ENCODE assay signal across 19 cellular contexts in the genomic region with DNA sequence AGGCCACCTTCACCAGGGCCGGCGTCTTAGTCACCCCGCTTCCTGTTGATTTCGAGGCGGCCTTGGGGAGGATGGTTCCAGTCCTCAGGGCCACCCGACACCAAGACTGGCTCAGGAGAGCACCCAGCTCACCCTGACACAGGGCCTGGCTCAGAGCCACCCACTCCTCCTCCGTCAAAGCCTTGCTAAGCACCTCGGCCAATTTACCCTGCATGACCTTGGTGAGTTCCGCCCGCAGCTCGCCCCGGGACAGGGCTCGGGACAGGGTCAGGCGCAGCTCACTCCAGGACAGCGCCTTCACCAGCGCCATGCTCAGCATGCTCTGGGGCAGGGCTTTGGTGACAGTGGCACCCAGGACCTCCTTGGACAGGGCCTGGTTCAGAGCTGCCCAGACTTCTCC. TPM values are rescaled to one million over a fixed set of nuclear protein-coding genes. Genes with fewer than 3 reads are reported as not detected.
DNase-seq lines count a peak whose midpoint lies in the region; ATAC-seq, FAIRE-seq and TF ChIP-seq lines count a peak whose summit lies in the region.
"Had no signal": no experiment of that assay in that cellular context is flagged by ENCODE, and none has a peak within 500 bp of the region (broad histone marks: within the 10 kb centered on the region; RNA-seq: fewer than 3 reads in every experiment).

No MANE protein-coding gene starts in this region.

- no peaks in the 10 kb centered on the region for H3K79me2 ChIP-seq in HepG2 (ENCODE audit: insufficient read depth, low read length)

- H3K4me1 ChIP-seq in HepG2 (ENCODE audit: insufficient read depth, low read length) (peaks cover 21% of the 10 kb centered on the region), right lobe of liver (no peaks in the 10 kb centered on the region), psoas muscle (no peaks in the 10 kb centered on the region)
- H3K4me1 ChIP-seq: SJCRH30 had no signal

- ATAC-seq in HepG2 (peak; percentile 66), right lobe of liver (no peak), left ventricle myocardium superior (peak; percentile 10), psoas muscle (peak; percentile 38 to 80 (median 60))

- H3K9ac ChIP-seq in HepG2 (ENCODE audit: insufficient read depth, low read depth, low read length), result no peak overlapping the region
- H3K9ac ChIP-seq: GM23248, KMS-11 had no signal

- peak; percentile 15; the same call in 1 of the 2 replicates for TF ChIP-seq CTCF in HepG2 (CRISPR knock-in tag; IDR thresholded peaks at IDR 0.05)
- TF ChIP-seq CTCF in right lobe of liver (IDR thresholded peaks at IDR 0.05), result no peak
- TF ChIP-seq CTCF in psoas muscle (IDR thresholded peaks at IDR 0.05), result no peak

- BruUV-seq in HepG2 (replicated peaks; lab: Mats Ljungman, UMichigan), result no TSS peak

- H3K27ac ChIP-seq in HepG2 (ENCODE audit: extremely low read length, insufficient read depth, low read length) (no peak overlapping the region), right lobe of liver (no peak overlapping the region), psoas muscle (no peak overlapping the region)
- H3K27ac ChIP-seq: GM23248, KMS-11, SJCRH30 had no signal

- POLR2A ChIA-PET in HepG2 (lab: Yijun Ruan, JAX), result no interaction called here

- no peak overlapping the region for H2AFZ ChIP-seq in HepG2 (ENCODE audit: low read length)
- H2AFZ ChIP-seq: GM23248 had no signal

- intact Hi-C loops in HepG2 (cut with micrococcal nuclease; ENCODE audit: unreplicated experiment), result no loop called here
- intact Hi-C loops in right lobe of liver (cut with DNase I), result no loop called here
- intact Hi-C loops in left ventricle myocardium superior (cut with micrococcal nuclease), result loop anchor here (10.0 kb wide), 1 partner anchor 50 kb away; no protein-coding TSS in a partner anchor
- intact Hi-C loops in psoas muscle (cut with DNase I), result no loop called here

- no peaks in the 10 kb centered on the region for H3K9me3 ChIP-seq in HepG2 (ENCODE audit: low read length)
- H3K9me3 ChIP-seq in right lobe of liver, result no peaks in the 10 kb centered on the region
- no peaks in the 10 kb centered on the region for H3K9me3 ChIP-seq in psoas muscle
- H3K9me3 ChIP-seq: SJCRH30 had no signal

- DNase-seq in HepG2 (ENCODE audit: low spot score), result peak; percentile 13
- no peak for DNase-seq in right lobe of liver
- no peak for DNase-seq in left ventricle myocardium superior
- DNase-seq in psoas muscle, result peak; percentile 43 to 80
- DNase-seq in NCI-H446 (lab: John Stamatoyannopoulos, UW), result no peak
- DNase-seq in activated effector memory CD4-positive, alpha-beta T cell treated with Interleukin-2 at 50 U/mL for 16 hours, result no peak
- DNase-seq: DMS 273 treated with DMSO at 0.1 percent for 48 hours; GM23248; HCEC 1CT; NCI-H1436; NCI-H2029; NCI-H2171; NCI-H446 treated with DMSO at 0.1 percent for 48 hours; NK-92 treated with Interleukin-12 subunit alpha and Interleukin-12 subunit beta, amount 100 ng/mL, for 24 hours; SJCRH30 had no signal

- FAIRE-seq in HepG2 (lab: Jason Lieb, UNC), result no peak
- FAIRE-seq: GM12892 had no signal

- no CpG with 5 or more reads among the region's 16 CpGs for WGBS in HepG2 (ENCODE audit: low lambda C conversion rate)
- WGBS in right lobe of liver (ENCODE audit: insufficient coverage, low coverage, low lambda C conversion rate, missing lambda C conversion rate), result no CpG with 5 or more reads among the region's 16 CpGs
- WGBS in psoas muscle, 3 donors, result 44 to 78% (median 54%) methylated on average over 16 of the region's 16 CpGs

- no peak for TF ChIP-seq RAD21 in HepG2 (CRISPR knock-in tag; IDR thresholded peaks at IDR 0.05)

- peak overlapping the region in 1 of 3 experiments; percentile 15; a peak in 1 of 6 replicates for H3K4me3 ChIP-seq in HepG2 (replicated peaks in 1 of 3; ENCODE audit: insufficient read depth in 1 of 3, low read depth in 2 of 3, low read length in 3 of 3)
- no peak overlapping the region for H3K4me3 ChIP-seq in right lobe of liver
- H3K4me3 ChIP-seq in psoas muscle, result no peak overlapping the region
- H3K4me3 ChIP-seq: GM23248, SJCRH30 had no signal

- no peak for TF ChIP-seq EP300 in HepG2 (IDR thresholded peaks at IDR 0.05; ENCODE audit: low read depth in 2 of 2, low read length in 2 of 2)
- TF ChIP-seq EP300 in HepG2 (CRISPR knock-in tag; IDR thresholded peaks at IDR 0.05; ENCODE audit: borderline replicate concordance), result no peak

- CTCF ChIA-PET in HepG2 (lab: Yijun Ruan, JAX; ENCODE audit: low intra/inter-chr PET ratio, low total read pairs), result no interaction called here

- H3K4me2 ChIP-seq in HepG2 (ENCODE audit: low read depth, low read length), result peak overlapping the region; percentile 34
- H3K4me2 ChIP-seq: KMS-11 had no signal

- H3K27me3 ChIP-seq in HepG2 (ENCODE audit: control insufficient read depth in 1 of 2, insufficient read depth in 2 of 2, low read length in 2 of 2) (peaks cover 8% of the 10 kb centered on the region in 2 experiments; a peak in 3 of 5 replicates), right lobe of liver (no peaks in the 10 kb centered on the region), psoas muscle (ENCODE audit: insufficient read depth in 3 of 3, low read length in 2 of 3) (no peaks in the 10 kb centered on the region)

- TF ChIP-seq POLR2A in HepG2 (IDR thresholded peaks at IDR 0.05; ENCODE audit: insufficient read depth in 1 of 2, low read depth in 2 of 2, low read length in 2 of 2) (no peak), right lobe of liver (IDR thresholded peaks at IDR 0.05) (no peak)

- H3K36me3 ChIP-seq in HepG2 (replicated peaks in 1 of 2; ENCODE audit: control insufficient read depth in 1 of 2, insufficient read depth in 2 of 2, low read length in 2 of 2) (no peaks in the 10 kb centered on the region), right lobe of liver (peaks cover 0 to 12% (median 0%) of the 10 kb centered on the region in 4 donors), psoas muscle (ENCODE audit: insufficient read depth in 1 of 2, low read depth in 1 of 2) (peaks cover 0 to 13% of the 10 kb centered on the region in 2 donors)
- H3K36me3 ChIP-seq: SJCRH30 had no signal

- in situ Hi-C loops in HepG2 (cut with HindIII; ENCODE audit: extremely low pct_ligation_motif_present, low pct_unique_long_range_greater_than_20kb), result no loop called here

- no peaks in the 10 kb centered on the region for H4K20me1 ChIP-seq in HepG2 (ENCODE audit: insufficient read depth, low read length)

RNA-seq across cellular contexts. Expression of gene IQCN, which starts 9.8 kb away (rescaled TPM):
- 0.04 and 0.07 TPM in 2 replicates for total RNA-seq in HepG2 (2016; rRNA removed; fragmentation: Illumina TruSeq; extraction: Trizol)
- total RNA-seq in HepG2 (2016; cell fraction: cytosol; rRNA removed; fragmentation: Illumina TruSeq; extraction: Trizol; ENCODE audit: low read depth), result not detected in 2 replicates
- 0.04 TPM in 1 of 2 replicates, not detected in the other for total RNA-seq in HepG2 (2016; cell fraction: insoluble cytoplasmic fraction; rRNA removed; fragmentation: Illumina TruSeq; extraction: Trizol)
- not detected in 2 replicates for total RNA-seq in HepG2 (2016; cell fraction: membrane; rRNA removed; fragmentation: Illumina TruSeq; extraction: Trizol)
- total RNA-seq in HepG2 (2016; cell fraction: nucleus; rRNA removed; fragmentation: Illumina TruSeq; extraction: Trizol), result 0.13 TPM in 1 of 2 replicates, not detected in the other
- polyA plus RNA-seq in HepG2 (2011; rRNA removed), result 0.14 and 0.18 TPM in 2 replicates
- polyA plus RNA-seq in HepG2 (2011; cell fraction: cytosol; rRNA removed), result 0.03 and 0.04 TPM in 2 replicates
- 1.3 and 1.5 TPM in 2 replicates for polyA plus RNA-seq in HepG2 (2011; cell fraction: nucleus; rRNA removed)
- 0.13 TPM in 2 replicates for polyA plus RNA-seq in HepG2 (2012)
- not detected in 2 replicates for polyA plus RNA-seq in HepG2 (2016; cell fraction: cytosol; fragmentation: Illumina TruSeq; extraction: Trizol; ENCODE audit: low read depth)
- polyA plus RNA-seq in HepG2 (2016; cell fraction: insoluble cytoplasmic fraction; fragmentation: Illumina TruSeq; extraction: Trizol; ENCODE audit: low read depth), result not detected in 2 replicates
- not detected in 2 replicates for polyA plus RNA-seq in HepG2 (2016; cell fraction: membrane; fragmentation: Illumina TruSeq; extraction: Trizol; ENCODE audit: low read depth)
- polyA plus RNA-seq in HepG2 (2016; cell fraction: nucleus; fragmentation: Illumina TruSeq; extraction: Trizol; ENCODE audit: insufficient read depth, low read depth), result 0.25 and 0.49 TPM in 2 replicates
- 0.26 and 0.91 TPM in 2 replicates for polyA minus RNA-seq in HepG2 (2011; rRNA and poly(A)+ RNA removed; ENCODE audit: low replicate concordance)
- 0.53 TPM in 1 of 2 replicates, not detected in the other for polyA minus RNA-seq in HepG2 (2011; cell fraction: cytosol; rRNA and poly(A)+ RNA removed)
- polyA minus RNA-seq in HepG2 (2011; cell fraction: nucleus; rRNA and poly(A)+ RNA removed), result 0.52 and 0.62 TPM in 2 replicates
- 1 to 10 TPM in 5 of 6 experiments, under 1 TPM in 1; 0.82 to 5.3 (median 2.5) TPM for total RNA-seq in right lobe of liver
- total RNA-seq in left ventricle myocardium superior, result 0.57 TPM
- 1 to 10 TPM in 1 of 4 donors, under 1 TPM in 3; 0.32 to 1.5 (median 0.43) TPM for total RNA-seq in psoas muscle
- under 1 TPM; 0.12 to 0.57 (median 0.17) TPM for polyA plus RNA-seq in psoas muscle
- polyA plus RNA-seq: CD14-positive monocyte had no signal

RNA-seq across cellular contexts. Expression of gene JUND, which starts 17.0 kb away (rescaled TPM):
- total RNA-seq in HepG2 (2016; rRNA removed; fragmentation: Illumina TruSeq; extraction: Trizol), result 31.8 and 41.2 TPM in 2 replicates
- total RNA-seq in HepG2 (2016; cell fraction: cytosol; rRNA removed; fragmentation: Illumina TruSeq; extraction: Trizol; ENCODE audit: low read depth), result 36.4 and 41.0 TPM in 2 replicates
- total RNA-seq in HepG2 (2016; cell fraction: insoluble cytoplasmic fraction; rRNA removed; fragmentation: Illumina TruSeq; extraction: Trizol), result 30.0 and 40.6 TPM in 2 replicates
- total RNA-seq in HepG2 (2016; cell fraction: membrane; rRNA removed; fragmentation: Illumina TruSeq; extraction: Trizol), result 68.5 and 98.0 TPM in 2 replicates
- 23.4 and 45.2 TPM in 2 replicates for total RNA-seq in HepG2 (2016; cell fraction: nucleus; rRNA removed; fragmentation: Illumina TruSeq; extraction: Trizol)
- 59.8 and 124 TPM in 2 replicates for polyA plus RNA-seq in HepG2 (2011; rRNA removed)
- 93.9 and 178 TPM in 2 replicates for polyA plus RNA-seq in HepG2 (2011; cell fraction: cytosol; rRNA removed)
- 129 and 136 TPM in 2 replicates for polyA plus RNA-seq in HepG2 (2011; cell fraction: nucleus; rRNA removed)
- polyA plus RNA-seq in HepG2 (2012), result 44.0 and 66.6 TPM in 2 replicates
- 85.1 and 91.8 TPM in 2 replicates for polyA plus RNA-seq in HepG2 (2016; cell fraction: cytosol; fragmentation: Illumina TruSeq; extraction: Trizol; ENCODE audit: low read depth)
- 74.4 and 76.0 TPM in 2 replicates for polyA plus RNA-seq in HepG2 (2016; cell fraction: insoluble cytoplasmic fraction; fragmentation: Illumina TruSeq; extraction: Trizol; ENCODE audit: low read depth)
- 131 and 149 TPM in 2 replicates for polyA plus RNA-seq in HepG2 (2016; cell fraction: membrane; fragmentation: Illumina TruSeq; extraction: Trizol; ENCODE audit: low read depth)
- 77.1 and 84.7 TPM in 2 replicates for polyA plus RNA-seq in HepG2 (2016; cell fraction: nucleus; fragmentation: Illumina TruSeq; extraction: Trizol; ENCODE audit: insufficient read depth, low read depth)
- 49.7 and 194 TPM in 2 replicates for polyA minus RNA-seq in HepG2 (2011; rRNA and poly(A)+ RNA removed; ENCODE audit: low replicate concordance)
- 164 and 168 TPM in 2 replicates for polyA minus RNA-seq in HepG2 (2011; cell fraction: cytosol; rRNA and poly(A)+ RNA removed)
- polyA minus RNA-seq in HepG2 (2011; cell fraction: nucleus; rRNA and poly(A)+ RNA removed), result 60.5 and 91.9 TPM in 2 replicates
- 100 to 1,000 TPM in 4 of 6 experiments, 10 to 100 TPM in 2; 29.3 to 188 (median 134) TPM for total RNA-seq in right lobe of liver
- 89.2 TPM for total RNA-seq in left ventricle myocardium superior
- total RNA-seq in psoas muscle, result 10 to 100 TPM; 68.0 to 77.1 (median 72.1) TPM
- polyA plus RNA-seq in psoas muscle, result 10 to 100 TPM; 22.7 to 40.3 (median 38.9) TPM

RNA-seq across cellular contexts. Expression of gene PDE4C, which starts 38.2 kb away (rescaled TPM):
- total RNA-seq in HepG2 (2016; rRNA removed; fragmentation: Illumina TruSeq; extraction: Trizol), result 0.90 and 1.4 TPM in 2 replicates
- 0.30 and 0.44 TPM in 2 replicates for total RNA-seq in HepG2 (2016; cell fraction: cytosol; rRNA removed; fragmentation: Illumina TruSeq; extraction: Trizol; ENCODE audit: low read depth)
- 0.49 and 1.5 TPM in 2 replicates for total RNA-seq in HepG2 (2016; cell fraction: insoluble cytoplasmic fraction; rRNA removed; fragmentation: Illumina TruSeq; extraction: Trizol)
- total RNA-seq in HepG2 (2016; cell fraction: membrane; rRNA removed; fragmentation: Illumina TruSeq; extraction: Trizol), result 0.07 and 0.37 TPM in 2 replicates
- total RNA-seq in HepG2 (2016; cell fraction: nucleus; rRNA removed; fragmentation: Illumina TruSeq; extraction: Trizol), result 1.7 and 2.4 TPM in 2 replicates
- polyA plus RNA-seq in HepG2 (2011; rRNA removed), result 14.0 and 17.9 TPM in 2 replicates
- 3.4 and 4.6 TPM in 2 replicates for polyA plus RNA-seq in HepG2 (2011; cell fraction: cytosol; rRNA removed)
- 128 and 158 TPM in 2 replicates for polyA plus RNA-seq in HepG2 (2011; cell fraction: nucleus; rRNA removed)
- 2.2 and 3.2 TPM in 2 replicates for polyA plus RNA-seq in HepG2 (2012)
- polyA plus RNA-seq in HepG2 (2016; cell fraction: cytosol; fragmentation: Illumina TruSeq; extraction: Trizol; ENCODE audit: low read depth), result not detected in 2 replicates
- polyA plus RNA-seq in HepG2 (2016; cell fraction: insoluble cytoplasmic fraction; fragmentation: Illumina TruSeq; extraction: Trizol; ENCODE audit: low read depth), result 0.33 and 0.37 TPM in 2 replicates
- polyA plus RNA-seq in HepG2 (2016; cell fraction: membrane; fragmentation: Illumina TruSeq; extraction: Trizol; ENCODE audit: low read depth), result not detected in 2 replicates
- 10.9 and 11.5 TPM in 2 replicates for polyA plus RNA-seq in HepG2 (2016; cell fraction: nucleus; fragmentation: Illumina TruSeq; extraction: Trizol; ENCODE audit: insufficient read depth, low read depth)
- 0.56 and 12.3 TPM in 2 replicates for polyA minus RNA-seq in HepG2 (2011; rRNA and poly(A)+ RNA removed; ENCODE audit: low replicate concordance)
- polyA minus RNA-seq in HepG2 (2011; cell fraction: cytosol; rRNA and poly(A)+ RNA removed), result 1.5 and 3.1 TPM in 2 replicates
- polyA minus RNA-seq in HepG2 (2011; cell fraction: nucleus; rRNA and poly(A)+ RNA removed), result 30.4 and 31.1 TPM in 2 replicates
- 1 to 10 TPM in 1 of 6 experiments, under 1 TPM in 5; 0.25 to 1.1 (median 0.57) TPM for total RNA-seq in right lobe of liver
- 1.2 TPM for total RNA-seq in left ventricle myocardium superior
- total RNA-seq in psoas muscle, result 1 to 10 TPM in 1 of 4 donors, under 1 TPM in 3; 0.27 to 2.5 (median 0.86) TPM
- polyA plus RNA-seq in psoas muscle, result under 1 TPM; 0.43 to 0.86 (median 0.86) TPM
- total RNA-seq: A673 had no signal
- polyA plus RNA-seq: CD14-positive monocyte had no signal

RNA-seq across cellular contexts. Expression of gene LSM4, which starts 58.4 kb away (rescaled TPM):
- 166 and 188 TPM in 2 replicates for total RNA-seq in HepG2 (2016; rRNA removed; fragmentation: Illumina TruSeq; extraction: Trizol)
- 129 and 159 TPM in 2 replicates for total RNA-seq in HepG2 (2016; cell fraction: cytosol; rRNA removed; fragmentation: Illumina TruSeq; extraction: Trizol; ENCODE audit: low read depth)
- 185 and 208 TPM in 2 replicates for total RNA-seq in HepG2 (2016; cell fraction: insoluble cytoplasmic fraction; rRNA removed; fragmentation: Illumina TruSeq; extraction: Trizol)
- 248 and 299 TPM in 2 replicates for total RNA-seq in HepG2 (2016; cell fraction: membrane; rRNA removed; fragmentation: Illumina TruSeq; extraction: Trizol)
- 62.8 and 69.8 TPM in 2 replicates for total RNA-seq in HepG2 (2016; cell fraction: nucleus; rRNA removed; fragmentation: Illumina TruSeq; extraction: Trizol)
- polyA plus RNA-seq in HepG2 (2011; rRNA removed), result 65.8 and 66.8 TPM in 2 replicates
- 97.1 and 133 TPM in 2 replicates for polyA plus RNA-seq in HepG2 (2011; cell fraction: cytosol; rRNA removed)
- polyA plus RNA-seq in HepG2 (2011; cell fraction: nucleus; rRNA removed), result 51.8 and 54.0 TPM in 2 replicates
- polyA plus RNA-seq in HepG2 (2012), result 62.7 and 78.9 TPM in 2 replicates
- 166 and 238 TPM in 2 replicates for polyA plus RNA-seq in HepG2 (2016; cell fraction: cytosol; fragmentation: Illumina TruSeq; extraction: Trizol; ENCODE audit: low read depth)
- 205 and 220 TPM in 2 replicates for polyA plus RNA-seq in HepG2 (2016; cell fraction: insoluble cytoplasmic fraction; fragmentation: Illumina TruSeq; extraction: Trizol; ENCODE audit: low read depth)
- polyA plus RNA-seq in HepG2 (2016; cell fraction: membrane; fragmentation: Illumina TruSeq; extraction: Trizol; ENCODE audit: low read depth), result 217 and 267 TPM in 2 replicates
- 105 and 120 TPM in 2 replicates for polyA plus RNA-seq in HepG2 (2016; cell fraction: nucleus; fragmentation: Illumina TruSeq; extraction: Trizol; ENCODE audit: insufficient read depth, low read depth)
- polyA minus RNA-seq in HepG2 (2011; rRNA and poly(A)+ RNA removed; ENCODE audit: low replicate concordance), result 40.8 and 88.8 TPM in 2 replicates
- polyA minus RNA-seq in HepG2 (2011; cell fraction: cytosol; rRNA and poly(A)+ RNA removed), result 24.9 and 32.6 TPM in 2 replicates
- polyA minus RNA-seq in HepG2 (2011; cell fraction: nucleus; rRNA and poly(A)+ RNA removed), result 13.4 and 14.2 TPM in 2 replicates
- 100 to 1,000 TPM in 2 of 6 experiments, 10 to 100 TPM in 4; 37.6 to 139 (median 47.3) TPM for total RNA-seq in right lobe of liver
- total RNA-seq in left ventricle myocardium superior, result 98.0 TPM
- total RNA-seq in psoas muscle, result 100 to 1,000 TPM in 2 of 4 donors, 10 to 100 TPM in 2; 87.9 to 136 (median 112) TPM
- 100 to 1,000 TPM; 118 to 215 (median 139) TPM for polyA plus RNA-seq in psoas muscle

Comparison
In these comparisons a context has a peak if more than half of its experiments do, and no peak if none do; other contexts are left out.
1. ATAC-seq: peak in HepG2 (single experiment), left ventricle myocardium superior (single experiment) and psoas muscle (4 of 4); none in right lobe of liver (0 of 4).
2. DNase-seq: peak in HepG2 (single experiment) and psoas muscle (2 of 2); none in right lobe of liver (0 of 3), left ventricle myocardium superior (single experiment), NCI-H446 (0 of 2) and activated effector memory CD4-positive, alpha-beta T cell treated with Interleukin-2 at 50 U/mL for 16 hours (single experiment).